ENCODE assay signal across 15 cellular contexts in the genomic region with DNA sequence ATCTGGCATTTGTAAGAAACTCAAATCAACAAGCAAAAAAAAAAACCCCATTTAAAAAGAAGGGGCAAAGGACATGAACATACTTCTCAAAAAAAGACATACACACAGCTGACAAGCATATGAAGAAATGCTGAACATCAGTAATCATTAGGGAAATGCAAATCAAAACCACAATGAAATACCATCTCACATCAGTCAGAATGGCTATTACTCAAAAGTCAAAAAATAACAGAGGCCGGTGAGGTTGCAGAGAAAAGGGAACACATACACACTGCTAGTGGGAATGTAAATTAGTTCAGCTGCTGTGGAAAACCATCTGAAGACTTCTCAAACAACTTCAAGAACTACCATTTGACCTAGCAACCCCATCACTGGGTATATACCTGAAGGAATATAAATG.
DNase-seq lines count a peak whose midpoint lies in the region; ATAC-seq and TF ChIP-seq lines count a peak whose summit lies in the region.
"Had no signal": no experiment of that assay in that cellular context is flagged by ENCODE, and none has a peak within 500 bp of the region (broad histone marks: within the 10 kb centered on the region; RNA-seq: fewer than 3 reads in every experiment).

No MANE protein-coding gene starts in this region.

- H3K36me3 Mint-ChIP-seq in stimulated activated naive B cell treated with anti-CD40 and anti-IgM and Interleukin-4, amounts not matched to agents 10 μg/mL and 1 μg/mL and 100 μg/mL, for 72 hours, result no peaks in the 10 kb centered on the region

- H3K27ac Mint-ChIP-seq in stimulated activated naive B cell treated with anti-CD40 and anti-IgM and Interleukin-4, amounts not matched to agents 10 μg/mL and 1 μg/mL and 100 μg/mL, for 72 hours, result no peak overlapping the region
- H3K27ac Mint-ChIP-seq: endodermal cell had no signal

- POLR2A ChIA-PET in RWPE1 (lab: Yijun Ruan, JAX; ENCODE audit: low non-redundant PET), result no interaction called here

- no peak overlapping the region for H3K4me3 Mint-ChIP-seq in stimulated activated naive B cell treated with anti-CD40 and anti-IgM and Interleukin-4, amounts not matched to agents 10 μg/mL and 1 μg/mL and 100 μg/mL, for 72 hours
- H3K4me3 Mint-ChIP-seq: endodermal cell had no signal

- H3K9me3 Mint-ChIP-seq in stimulated activated naive B cell treated with anti-CD40 and anti-IgM and Interleukin-4, amounts not matched to agents 10 μg/mL and 1 μg/mL and 100 μg/mL, for 72 hours, result no peaks in the 10 kb centered on the region

- H3K4me1 Mint-ChIP-seq in stimulated activated naive B cell treated with anti-CD40 and anti-IgM and Interleukin-4, amounts not matched to agents 10 μg/mL and 1 μg/mL and 100 μg/mL, for 72 hours, result peaks cover 0 to 10% of the 10 kb centered on the region in 2 donors

- ATAC-seq in GM19351 (IDR thresholded peaks at IDR 0.05; ENCODE audit: unreplicated experiment) (peak; percentile 66), HG02884 (IDR thresholded peaks at IDR 0.05; ENCODE audit: unreplicated experiment) (peak; percentile 76)
- peak; percentile 43 to 78 for ATAC-seq in stimulated activated naive B cell treated with anti-CD40 and anti-IgM and Interleukin-4, amounts not matched to agents 10 μg/mL and 1 μg/mL and 100 μg/mL, for 72 hours (replicated peaks)

- CTCF ChIA-PET in RWPE1 (lab: Yijun Ruan, JAX), result interaction anchor here (0.6 to 0.7 kb wide), 2 partner anchors 682 to 1385 kb away, joined by 3 to 5 read pairs; no protein-coding TSS in a partner anchor

- TF ChIP-seq CTCF in RWPE1 (conservative IDR thresholded peaks at IDR 0.05; ENCODE audit: low read depth), result no peak

- DNase-seq in astrocyte of the hippocampus (ENCODE audit: low read depth, low spot score) (peak; percentile 64), HuH-7 (ENCODE audit: low spot score) (no peak), RWPE1 (ENCODE audit: low spot score) (no peak), Kasumi-1 (lab: John Stamatoyannopoulos, UW) (no peak)
- no peak for DNase-seq in stimulated activated naive B cell treated with anti-CD40 and anti-IgM and Interleukin-4, amounts not matched to agents 10 μg/mL and 1 μg/mL and 100 μg/mL, for 72 hours
- DNase-seq: activated T-cell treated with anti-CD3 and anti-CD28 coated beads for 4 hours; amygdala; endodermal cell; MM.1S; NCI-H510A treated with DMSO at 0.1 percent for 48 hours; Right ventricle myocardium superior; stimulated activated CD4-positive, alpha-beta T cell treated with anti-CD3 and anti-CD28 coated beads, Interleukin-4, amount 100 ng/mL, for 24 hours; stomach had no signal

- H3K27me3 Mint-ChIP-seq in stimulated activated naive B cell treated with anti-CD40 and anti-IgM and Interleukin-4, amounts not matched to agents 10 μg/mL and 1 μg/mL and 100 μg/mL, for 72 hours, result no peaks in the 10 kb centered on the region

- H3K27ac ChIP-seq in RWPE1, result no peak overlapping the region
- H3K27ac ChIP-seq: stomach had no signal
